Comparison of ENCODE assay signal across 21 cellular contexts in the genomic region with DNA sequence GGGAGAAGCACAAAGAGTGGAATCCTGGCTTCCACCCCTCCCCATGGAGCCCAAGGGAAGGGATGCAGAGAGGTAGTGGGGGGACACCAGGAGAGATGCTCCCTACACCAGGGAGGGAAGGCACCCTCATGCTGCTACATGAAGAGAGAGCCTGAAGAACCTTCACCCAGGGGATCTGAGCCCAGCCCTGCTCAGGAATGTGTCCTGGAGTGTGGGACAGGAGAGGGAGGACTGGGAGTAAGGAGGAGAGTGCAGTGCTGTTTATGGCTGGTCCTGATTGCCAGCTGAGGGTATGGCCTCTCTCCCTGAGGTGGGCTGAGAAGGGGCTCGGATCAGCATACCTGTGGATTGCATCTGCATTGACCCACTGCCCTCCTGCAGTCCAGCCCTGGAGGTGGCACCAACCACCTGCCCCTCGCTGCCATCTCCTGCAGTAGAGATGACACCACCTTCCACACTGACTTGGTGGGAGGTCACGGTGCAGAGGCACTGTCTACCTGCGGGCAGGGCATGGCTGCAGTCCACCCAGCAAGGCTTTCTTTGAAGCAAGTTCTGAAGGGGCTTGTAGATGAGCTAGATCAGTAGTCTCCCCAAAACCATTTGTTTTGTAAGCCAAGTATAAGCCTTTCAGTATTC.
"Had no signal": no experiment of that assay in that cellular context is flagged by ENCODE, and none has a peak within 500 bp of the region (broad histone marks: within the 10 kb centered on the region; RNA-seq: fewer than 3 reads in every experiment).

No MANE protein-coding gene starts in this region.

- H3K27me3 Mint-ChIP-seq: activated CD4-positive, alpha-beta memory T cell treated with anti-CD3 and anti-CD28 coated beads for 36 hours had no signal

- FAIRE-seq: kidney, TTC549 had no signal

- H3K27me3 ChIP-seq: foreskin keratinocyte, thyroid gland had no signal

- H3K36me3 Mint-ChIP-seq: activated CD4-positive, alpha-beta memory T cell treated with anti-CD3 and anti-CD28 coated beads for 36 hours; activated naive CD8-positive, alpha-beta T cell treated with anti-CD3 and anti-CD28 coated beads, Interleukin-2, amount 10 ng/mL, durations not matched to agents 7 days and 5 days; brain; naive thymus-derived CD8-positive, alpha-beta T cell; stimulated activated naive B cell treated with anti-CD40 and anti-IgM and Interleukin-4, amounts not matched to agents 10 μg/mL and 1 μg/mL and 100 μg/mL, for 72 hours; WTC11 had no signal

- H3K9me3 ChIP-seq: spleen, thyroid gland had no signal

- DNase-seq: activated CD4-positive, alpha-beta memory T cell treated with anti-CD3 and anti-CD28 coated beads for 36 hours; activated CD4-positive, alpha-beta T cell treated with anti-CD3 and anti-CD28 coated beads for 4 hours; activated gamma-delta T cell treated with Interleukin-2 at 50 U/mL for 16 hours; activated naive CD8-positive, alpha-beta T cell treated with anti-CD3 and anti-CD28 coated beads, Interleukin-2, amount 10 ng/mL, durations not matched to agents 7 days and 5 days; activated T-cell treated with anti-CD3 and anti-CD28 coated beads for 4 hours; amygdala; caudate nucleus; foreskin keratinocyte; kidney; mesenchymal stem cell; naive thymus-derived CD8-positive, alpha-beta T cell; spleen; stimulated activated CD4-positive, alpha-beta T cell treated with anti-CD3 and anti-CD28 coated beads, Interleukin-4, amount 100 ng/mL, for 4 hours; stimulated activated naive B cell treated with anti-CD40 and anti-IgM and Interleukin-4, amounts not matched to agents 10 μg/mL and 1 μg/mL and 100 μg/mL, for 72 hours; thyroid gland had no signal

- ATAC-seq: foreskin keratinocyte; naive thymus-derived CD8-positive, alpha-beta T cell; sciatic nerve; stimulated activated naive B cell treated with anti-CD40 and anti-IgM and Interleukin-4, amounts not matched to agents 10 μg/mL and 1 μg/mL and 100 μg/mL, for 72 hours; WTC11 had no signal

- H3K4me3 Mint-ChIP-seq: activated CD4-positive, alpha-beta memory T cell treated with anti-CD3 and anti-CD28 coated beads for 36 hours; activated naive CD8-positive, alpha-beta T cell treated with anti-CD3 and anti-CD28 coated beads, Interleukin-2, amount 10 ng/mL, durations not matched to agents 7 days and 5 days; activated T-helper 1 cell treated with anti-CD3 and anti-CD28 coated beads, Interleukin-12 subunit alpha, Interleukin-12 subunit beta, Interleukin-2, Interleukin-4 antibody, amounts not matched to agents 30 ng/mL and 10 ng/mL and 1 ng/mL, durations not matched to agents 14 hours and 24 hours and 36 hours; brain; naive thymus-derived CD8-positive, alpha-beta T cell; stimulated activated naive B cell treated with anti-CD40 and anti-IgM and Interleukin-4, amounts not matched to agents 10 μg/mL and 1 μg/mL and 100 μg/mL, for 72 hours; T-helper 2 cell treated with Interferon-gamma antibody and Interleukin-4, amounts not matched to agents 5 μg/mL and 100 μg/mL, for 36 hours; WTC11 had no signal

- H3K4me1 Mint-ChIP-seq: activated naive CD8-positive, alpha-beta T cell treated with anti-CD3 and anti-CD28 coated beads, Interleukin-2, amount 10 ng/mL, durations not matched to agents 7 days and 5 days; naive thymus-derived CD8-positive, alpha-beta T cell; stimulated activated naive B cell treated with anti-CD40 and anti-IgM and Interleukin-4, amounts not matched to agents 10 μg/mL and 1 μg/mL and 100 μg/mL, for 72 hours had no signal

- H3K4me3 ChIP-seq: spleen, thyroid gland had no signal

- H3K27ac Mint-ChIP-seq: activated CD4-positive, alpha-beta memory T cell treated with anti-CD3 and anti-CD28 coated beads for 36 hours; activated naive CD8-positive, alpha-beta T cell treated with anti-CD3 and anti-CD28 coated beads, Interleukin-2, amount 10 ng/mL, durations not matched to agents 7 days and 5 days; activated T-helper 1 cell treated with anti-CD3 and anti-CD28 coated beads, Interleukin-12 subunit alpha, Interleukin-12 subunit beta, Interleukin-2, Interleukin-4 antibody, amounts not matched to agents 30 ng/mL and 10 ng/mL and 1 ng/mL, durations not matched to agents 14 hours and 24 hours and 36 hours; naive thymus-derived CD8-positive, alpha-beta T cell; stimulated activated naive B cell treated with anti-CD40 and anti-IgM and Interleukin-4, amounts not matched to agents 10 μg/mL and 1 μg/mL and 100 μg/mL, for 72 hours; T-helper 2 cell treated with Interferon-gamma antibody and Interleukin-4, amounts not matched to agents 5 μg/mL and 100 μg/mL, for 36 hours; WTC11 had no signal

- H3K9me3 Mint-ChIP-seq: activated CD4-positive, alpha-beta memory T cell treated with anti-CD3 and anti-CD28 coated beads for 36 hours; activated naive CD8-positive, alpha-beta T cell treated with anti-CD3 and anti-CD28 coated beads, Interleukin-2, amount 10 ng/mL, durations not matched to agents 7 days and 5 days; activated T-helper 1 cell treated with anti-CD3 and anti-CD28 coated beads, Interleukin-12 subunit alpha, Interleukin-12 subunit beta, Interleukin-2, Interleukin-4 antibody, amounts not matched to agents 30 ng/mL and 10 ng/mL and 1 ng/mL, durations not matched to agents 14 hours and 24 hours and 36 hours; brain; naive thymus-derived CD8-positive, alpha-beta T cell; stimulated activated naive B cell treated with anti-CD40 and anti-IgM and Interleukin-4, amounts not matched to agents 10 μg/mL and 1 μg/mL and 100 μg/mL, for 72 hours; T-helper 2 cell treated with Interferon-gamma antibody and Interleukin-4, amounts not matched to agents 5 μg/mL and 100 μg/mL, for 36 hours; WTC11 had no signal

- H3K27ac ChIP-seq: foreskin keratinocyte, spleen, thyroid gland had no signal

- H3K36me3 ChIP-seq: spleen, thyroid gland had no signal
